In the genomic region with DNA sequence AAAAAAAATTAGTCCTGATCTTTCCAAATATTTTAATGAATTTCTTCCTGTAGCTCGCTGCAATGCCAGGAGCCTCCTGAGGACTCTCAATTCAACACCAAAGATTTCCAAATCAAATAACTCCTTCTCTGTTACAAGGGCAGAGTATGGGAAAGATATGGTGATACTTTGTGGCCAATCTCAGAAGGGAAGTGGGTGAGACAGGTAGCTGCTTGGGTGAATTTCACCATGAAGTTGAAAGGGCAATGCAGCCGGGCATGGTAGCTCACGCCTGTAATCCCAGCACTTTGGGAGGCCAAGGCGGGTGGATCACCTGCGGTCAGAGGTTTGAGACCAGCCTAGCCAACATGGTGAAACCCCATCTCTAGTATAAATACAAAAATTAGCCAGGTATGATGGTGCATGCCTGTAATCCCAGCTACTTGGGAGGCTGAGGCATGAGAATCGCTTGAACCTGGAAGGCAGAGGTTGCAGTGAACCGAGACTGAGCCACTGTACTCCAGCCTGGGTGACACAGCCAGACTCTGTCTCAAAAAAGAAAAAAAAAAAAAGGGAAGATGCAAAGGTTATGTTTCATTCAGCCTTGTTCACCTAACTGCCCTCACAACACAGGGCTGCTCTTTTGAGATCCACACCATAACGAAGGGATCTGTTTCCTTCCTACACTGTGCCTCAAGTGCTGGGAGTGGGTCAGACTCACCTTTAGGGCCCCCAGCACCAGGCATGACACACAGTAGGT, we compare ENCODE assay signal across 21 cellular contexts. TPM values are rescaled to one million over a fixed set of nuclear protein-coding genes. Genes with fewer than 3 reads are reported as not detected.
"Had no signal": no experiment of that assay in that cellular context is flagged by ENCODE, and none has a peak within 500 bp of the region (broad histone marks: within the 10 kb centered on the region; RNA-seq: fewer than 3 reads in every experiment).

No MANE protein-coding gene starts in this region.

- H3K27me3 ChIP-seq: esophagus muscularis mucosa, right lobe of liver, stomach had no signal

- H3K36me3 Mint-ChIP-seq: naive thymus-derived CD4-positive, alpha-beta T cell had no signal

- FAIRE-seq: astrocyte, endothelial cell of umbilical vein, small intestine had no signal

- H3K36me3 ChIP-seq: esophagus muscularis mucosa, heart right ventricle had no signal

- DNase-seq: activated CD4-positive, alpha-beta T cell treated with anti-CD3 and anti-CD28 coated beads, Interleukin-2, amount 50 U/mL, for 1 hour; activated CD4-positive, CD25-positive, alpha-beta regulatory T cell treated with anti-CD3 and anti-CD28 coated beads, Interleukin-2, amount 50 U/mL, for 72 hours; activated CD8-positive, alpha-beta memory T cell treated with anti-CD3 and anti-CD28 coated beads, Interleukin-2, amount 50 U/mL, for 4 hours; activated effector memory CD4-positive, alpha-beta T cell treated with Interleukin-2 at 50 U/mL for 16 hours; activated naive CD4-positive, alpha-beta T cell treated with anti-CD3 and anti-CD28 coated beads, Interleukin-2, amount 50 U/mL, for 16 hours; activated T-cell treated with anti-CD3 and anti-CD28 coated beads, Interleukin-2, amount 50 U/mL, for 48 hours; dermis blood vessel endothelial cell; effector memory CD4-positive, alpha-beta T cell; heart right ventricle; mesenchymal stem cell; psoas muscle; right lobe of liver; small intestine; stimulated activated CD4-positive, alpha-beta T cell treated with anti-CD3 and anti-CD28 coated beads, Interleukin-15, amount 100 ng/mL, for 24 hours; stimulated activated CD4-positive, alpha-beta T cell treated with anti-CD3 and anti-CD28 coated beads, Interleukin-2, amount 100 ng/mL, for 48 hours; stomach; trophoblast cell had no signal

- H3K27ac ChIP-seq: esophagus muscularis mucosa, heart right ventricle, stomach had no signal

- H3K9me3 ChIP-seq: esophagus muscularis mucosa, heart right ventricle, psoas muscle, right lobe of liver, stomach had no signal

- H3K4me3 ChIP-seq: esophagus muscularis mucosa, heart right ventricle, psoas muscle, right lobe of liver, stomach had no signal

RNA-seq across cellular contexts. Expression of gene PTPN3, which starts 58.6 kb away (rescaled TPM):
- total RNA-seq: endothelial cell of umbilical vein had no signal
- polyA plus RNA-seq: naive thymus-derived CD4-positive, alpha-beta T cell had no signal
